Comparison of ENCODE assay signal across 11 cellular contexts in the genomic region with DNA sequence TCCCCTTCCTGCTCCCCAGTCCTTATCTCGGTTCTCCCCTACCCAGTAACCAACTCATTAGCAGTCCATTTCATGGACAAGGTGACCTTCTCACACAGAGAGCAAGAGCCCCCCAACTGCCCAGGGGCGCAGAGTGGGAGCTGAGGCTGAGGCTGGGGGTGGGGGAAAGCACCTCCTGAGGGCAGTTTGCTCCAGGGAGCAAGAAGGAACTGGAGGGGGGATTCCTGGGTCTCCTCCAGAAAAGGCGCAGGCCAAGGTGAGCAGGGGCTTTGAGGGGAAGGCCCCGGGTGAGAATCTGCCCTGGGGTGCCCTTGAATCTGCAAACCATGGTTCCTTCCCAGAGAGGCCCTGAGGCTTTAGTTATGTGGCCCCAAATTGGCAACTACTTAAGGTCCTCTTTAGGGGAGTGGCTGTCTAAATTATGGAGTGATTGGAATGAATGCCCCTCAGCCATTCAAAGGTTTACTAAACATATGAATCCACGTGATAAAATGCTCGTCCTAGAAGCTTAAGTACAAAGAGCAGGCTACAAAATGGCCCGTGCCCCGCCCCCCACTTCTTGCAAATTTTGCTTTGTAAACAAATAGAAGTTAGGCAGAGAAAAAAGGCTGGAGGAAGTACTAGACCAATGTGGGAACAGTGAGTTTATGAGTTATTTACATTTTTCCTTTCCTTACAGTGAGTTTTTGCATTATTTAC.
DNase-seq lines count a peak whose midpoint lies in the region; ATAC-seq and TF ChIP-seq lines count a peak whose summit lies in the region.
"Had no signal": no experiment of that assay in that cellular context is flagged by ENCODE, and none has a peak within 500 bp of the region (broad histone marks: within the 10 kb centered on the region; RNA-seq: fewer than 3 reads in every experiment).

No MANE protein-coding gene starts in this region.

- H3K27ac Mint-ChIP-seq in dendritic cell treated with granulocyte-macrophage colony-stimulating factor and Interleukin-4, amounts not matched to agents 40 ng/mL and 50 ng/mL, for 4 days, result peak overlapping the region; percentile 87
- H3K27ac Mint-ChIP-seq in mesothelial cell of epicardium, result peak overlapping the region; percentile 90

- intact Hi-C loops in dendritic cell treated with granulocyte-macrophage colony-stimulating factor and Interleukin-4, amounts not matched to agents 40 ng/mL and 50 ng/mL, for 4 days (cut with micrococcal nuclease), result loop anchor here (5.0 kb wide), 1 partner anchor 70 kb away; no protein-coding TSS in a partner anchor

- ATAC-seq in HG02870 (IDR thresholded peaks at IDR 0.05; ENCODE audit: unreplicated experiment) (no peak), GM21717 (IDR thresholded peaks at IDR 0.05; ENCODE audit: unreplicated experiment) (no peak)

- no peaks in the 10 kb centered on the region for H3K9me3 Mint-ChIP-seq in dendritic cell treated with granulocyte-macrophage colony-stimulating factor and Interleukin-4, amounts not matched to agents 40 ng/mL and 50 ng/mL, for 4 days
- H3K9me3 Mint-ChIP-seq in mesothelial cell of epicardium, result no peaks in the 10 kb centered on the region

- no peak for TF ChIP-seq POLR2A in NB4 (IDR thresholded peaks at IDR 0.05; ENCODE audit: extremely low read depth, insufficient read length)

- H3K36me3 Mint-ChIP-seq in dendritic cell treated with granulocyte-macrophage colony-stimulating factor and Interleukin-4, amounts not matched to agents 40 ng/mL and 50 ng/mL, for 4 days (ENCODE audit: low read depth), result no peaks in the 10 kb centered on the region
- H3K36me3 Mint-ChIP-seq in mesothelial cell of epicardium, result no peaks in the 10 kb centered on the region

- TF ChIP-seq CTCF in NB4 (IDR thresholded peaks at IDR 0.05; ENCODE audit: low read depth, low read length) (no peak), mesothelial cell of epicardium (IDR thresholded peaks at IDR 0.05; ENCODE audit: unreplicated experiment) (no peak)

- peaks cover 17% of the 10 kb centered on the region for H3K27me3 Mint-ChIP-seq in dendritic cell treated with granulocyte-macrophage colony-stimulating factor and Interleukin-4, amounts not matched to agents 40 ng/mL and 50 ng/mL, for 4 days
- no peaks in the 10 kb centered on the region for H3K27me3 Mint-ChIP-seq in mesothelial cell of epicardium (ENCODE audit: low read depth)

- no peak overlapping the region for H3K4me3 ChIP-seq in NB4 (ENCODE audit: low read depth, low read length)

- DNase-seq in CD1c-positive myeloid dendritic cell (ENCODE audit: extremely low spot score) (peak; percentile 70), NB4 (ENCODE audit: low read depth) (peak; percentile 65), mesothelial cell of epicardium (ENCODE audit: low spot score in 2 of 2, unreplicated experiment in 2 of 2) (peak; percentile 6 to 36), NAMALWA (ENCODE audit: low spot score) (no peak), foreskin melanocyte (no peak)
- DNase-seq: activated T-cell treated with anti-CD3 and anti-CD28 coated beads, Interleukin-2, amount 50 U/mL, for 1 hour; C1 segment of cervical spinal cord; NCI-H1436 treated with DMSO at 0.1 percent for 48 hours had no signal

- peak overlapping the region; percentile 51 for H3K4me3 Mint-ChIP-seq in dendritic cell treated with granulocyte-macrophage colony-stimulating factor and Interleukin-4, amounts not matched to agents 40 ng/mL and 50 ng/mL, for 4 days
- H3K4me3 Mint-ChIP-seq in mesothelial cell of epicardium, result no peak overlapping the region

- H3K4me1 Mint-ChIP-seq in dendritic cell treated with granulocyte-macrophage colony-stimulating factor and Interleukin-4, amounts not matched to agents 40 ng/mL and 50 ng/mL, for 4 days (ENCODE audit: low read depth), result peaks cover 71% of the 10 kb centered on the region
- H3K4me1 Mint-ChIP-seq in mesothelial cell of epicardium, result peaks cover 31% of the 10 kb centered on the region

Comparison
In these comparisons a context has a peak if more than half of its experiments do, and no peak if none do; other contexts are left out.
1. DNase-seq: peak in CD1c-positive myeloid dendritic cell (single experiment), NB4 (single experiment) and mesothelial cell of epicardium (2 of 2); none in NAMALWA (single experiment) and foreskin melanocyte (single experiment).